Comparison of ENCODE assay signal across 24 cellular contexts in the genomic region with DNA sequence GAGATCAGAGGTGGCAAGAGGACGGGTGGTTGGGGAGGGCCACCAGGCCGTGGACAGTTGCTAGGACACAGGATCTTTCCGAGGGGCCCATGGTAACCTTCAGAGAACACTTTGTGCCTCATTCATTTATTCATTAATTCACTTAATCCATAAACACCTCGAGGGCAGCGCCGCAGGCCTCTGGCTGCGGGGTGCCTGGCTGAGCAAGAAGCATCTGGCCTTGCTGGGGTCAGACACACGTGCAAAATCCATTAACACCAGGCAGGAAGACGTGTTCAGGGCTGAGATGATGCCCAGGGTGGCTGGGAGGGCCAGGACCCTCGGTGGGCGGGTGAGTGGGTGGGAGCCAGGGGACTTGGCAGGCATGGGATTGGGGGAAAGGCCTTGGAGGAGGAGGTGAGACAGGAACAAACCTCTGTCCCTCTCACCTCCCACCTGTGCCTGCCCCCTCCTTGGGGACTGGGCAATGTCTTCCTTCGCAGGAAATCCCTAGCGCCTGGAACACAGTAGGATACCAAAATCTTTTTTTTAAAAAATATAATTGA. TPM values are rescaled to one million over a fixed set of nuclear protein-coding genes. Genes with fewer than 3 reads are reported as not detected.
DNase-seq lines count a peak whose midpoint lies in the region; ATAC-seq and TF ChIP-seq lines count a peak whose summit lies in the region.
"Had no signal": no experiment of that assay in that cellular context is flagged by ENCODE, and none has a peak within 500 bp of the region (broad histone marks: within the 10 kb centered on the region; RNA-seq: fewer than 3 reads in every experiment).

No MANE protein-coding gene starts in this region.

- H3F3A ChIP-seq in neural progenitor cell (ENCODE audit: low read depth) = peaks cover 33% of the 10 kb centered on the region

- H3K9me3 ChIP-seq in neural progenitor cell (ENCODE audit: low read depth) = peaks cover 3% of the 10 kb centered on the region
- H3K9me3 ChIP-seq in H9 (ENCODE audit: control insufficient read depth, low read depth, low read length) = no peaks in the 10 kb centered on the region
- H3K9me3 ChIP-seq: BE2C had no signal

- H2BK20ac ChIP-seq in H9 (ENCODE audit: low read depth, low read length, poor library complexity, severe bottlenecking) = no peak overlapping the region

- peak overlapping the region; percentile 94 for H3K27ac Mint-ChIP-seq in neural progenitor cell
- no peak overlapping the region for H3K27ac Mint-ChIP-seq in H9
- H3K27ac Mint-ChIP-seq: CD14-positive monocyte; CD4-positive, alpha-beta T cell; CD8-positive, alpha-beta memory T cell; HFFc6 had no signal

- H3K23ac ChIP-seq in H9 (ENCODE audit: insufficient read length, low read depth, low read length) = no peak overlapping the region

- ATAC-seq in HG03097 (IDR thresholded peaks at IDR 0.05; ENCODE audit: low FRiP score, unreplicated experiment) = no peak
- ATAC-seq: A549, GM12878, HCT116 had no signal

- H3K9ac ChIP-seq in neural progenitor cell = no peak overlapping the region
- no peak overlapping the region for H3K9ac ChIP-seq in H9 (ENCODE audit: extremely low read depth, insufficient read length, low read length)
- H3K9ac ChIP-seq: BLaER1 treated with 17β-estradiol and CSF1 and Interleukin-3, amounts not matched to agents 10 nM and 100 nM; GM23248 had no signal

- TF ChIP-seq CTCF in neural progenitor cell (IDR thresholded peaks at IDR 0.05) (no peak), H9 (conservative IDR thresholded peaks at IDR 0.05) (no peak)

- H2AK5ac ChIP-seq in H9 (ENCODE audit: insufficient read length, low read length) = no peak overlapping the region

- H4K91ac ChIP-seq in H9 (ENCODE audit: insufficient read length, low read depth, low read length) = no peak overlapping the region

- H2AFZ ChIP-seq in neural progenitor cell (replicated peaks) = no peak overlapping the region
- no peak overlapping the region for H2AFZ ChIP-seq in H9 (ENCODE audit: low read length)
- H2AFZ ChIP-seq: GM23248 had no signal

- H3K36me3 ChIP-seq in neural progenitor cell = no peaks in the 10 kb centered on the region
- H3K36me3 ChIP-seq: BE2C; BLaER1 treated with 17β-estradiol and CSF1 and Interleukin-3, amounts not matched to agents 10 nM and 100 nM had no signal

- no peak overlapping the region for H3K14ac ChIP-seq in H9 (ENCODE audit: insufficient read depth, low read length)

- no peak overlapping the region for H4K5ac ChIP-seq in H9 (ENCODE audit: insufficient read length, low read depth, low read length)

- H3K27me3 Mint-ChIP-seq in neural progenitor cell (ENCODE audit: insufficient read depth, low read depth) (peaks cover 17% of the 10 kb centered on the region), H9 (ENCODE audit: low read depth) (peaks cover 48% of the 10 kb centered on the region)

- WGBS in H9 (ENCODE audit: extremely low coverage, insufficient read length, low lambda C conversion rate) = no CpG with 5 or more reads among the region's 13 CpGs

- H4K20me1 ChIP-seq in neural progenitor cell (ENCODE audit: low read depth) (no peaks in the 10 kb centered on the region), H9 (ENCODE audit: control insufficient read depth, insufficient read depth, insufficient read length) (no peaks in the 10 kb centered on the region)

- peaks cover 60% of the 10 kb centered on the region for H3K4me1 ChIP-seq in neural progenitor cell
- H3K4me1 ChIP-seq in H9 (ENCODE audit: insufficient read depth, low read length) = no peaks in the 10 kb centered on the region
- H3K4me1 ChIP-seq: A549 had no signal

- H3K23me2 ChIP-seq in H9 (ENCODE audit: insufficient read length, low read depth, low read length, poor library complexity, severe bottlenecking) = no peaks in the 10 kb centered on the region

- peak overlapping the region; percentile 20 for H3K4me2 ChIP-seq in neural progenitor cell
- no peak overlapping the region for H3K4me2 ChIP-seq in H9 (ENCODE audit: insufficient read depth, insufficient read length, low read length)
- H3K4me2 ChIP-seq: A549 had no signal

- H4K8ac ChIP-seq in H9 (replicated peaks; ENCODE audit: insufficient read length, low read depth, low read length) = no peak overlapping the region

- H3K36me3 Mint-ChIP-seq in neural progenitor cell = no peaks in the 10 kb centered on the region
- H3K36me3 Mint-ChIP-seq in H9 (ENCODE audit: insufficient read depth in 1 of 3, low read depth in 3 of 3) = no peaks in the 10 kb centered on the region
- H3K36me3 Mint-ChIP-seq: CD14-positive monocyte; CD8-positive, alpha-beta memory T cell had no signal

- H3K79me2 ChIP-seq in neural progenitor cell (ENCODE audit: low read depth) = no peaks in the 10 kb centered on the region
- H3K79me2 ChIP-seq in H9 (ENCODE audit: insufficient read depth, low read length) = no peaks in the 10 kb centered on the region

- H3K4me3 ChIP-seq in neural progenitor cell = no peak overlapping the region
- H3K4me3 ChIP-seq: A549; BLaER1 treated with 17β-estradiol and CSF1 and Interleukin-3, amounts not matched to agents 10 nM and 100 nM; GM12878; GM23248 had no signal

- H3K79me1 ChIP-seq in H9 (ENCODE audit: insufficient read depth, low read depth, low read length, poor library complexity, severe bottlenecking) = no peaks in the 10 kb centered on the region

- H3K27me3 ChIP-seq in neural progenitor cell (no peaks in the 10 kb centered on the region), H9 (ENCODE audit: insufficient read depth, low read length) (no peaks in the 10 kb centered on the region)
- H3K27me3 ChIP-seq: BE2C had no signal

- H3T11ph ChIP-seq in H9 (ENCODE audit: low read length) = no peak overlapping the region

- H3K4me1 Mint-ChIP-seq in neural progenitor cell (peaks cover 68% of the 10 kb centered on the region), H9 (peaks cover 19 to 45% of the 10 kb centered on the region in 2 experiments)
- H3K4me1 Mint-ChIP-seq: CD8-positive, alpha-beta memory T cell had no signal

- H3K56ac ChIP-seq in H9 (ENCODE audit: insufficient read length, low read depth, low read length) = no peak overlapping the region

- no peak overlapping the region for H3K4me3 Mint-ChIP-seq in neural progenitor cell
- no peak overlapping the region for H3K4me3 Mint-ChIP-seq in H9
- H3K4me3 Mint-ChIP-seq: CD14-positive monocyte; CD4-positive, alpha-beta T cell; CD8-positive, alpha-beta memory T cell; HFFc6 had no signal

- no peak overlapping the region for H2BK12ac ChIP-seq in H9 (ENCODE audit: insufficient read length, low read depth, low read length)

- no peak overlapping the region for H3K4ac ChIP-seq in H9 (ENCODE audit: low read depth, low read length)

- H3K27ac ChIP-seq in neural progenitor cell (no peak overlapping the region), H9 (ENCODE audit: insufficient read length, low read depth, low read length) (no peak overlapping the region)
- H3K27ac ChIP-seq: A549; BLaER1 treated with 17β-estradiol and CSF1 and Interleukin-3, amounts not matched to agents 10 nM and 100 nM; GM23248 had no signal

- H3K9me3 Mint-ChIP-seq in neural progenitor cell (peaks cover 10% of the 10 kb centered on the region), H9 (no peaks in the 10 kb centered on the region; a peak in 1 of 5 replicates)
- H3K9me3 Mint-ChIP-seq: CD14-positive monocyte; CD4-positive, alpha-beta T cell; HFFc6 had no signal

- no peak overlapping the region for H2BK120ac ChIP-seq in H9 (ENCODE audit: low read depth, low read length, poor library complexity, severe bottlenecking)

- H2BK5ac ChIP-seq in H9 (ENCODE audit: insufficient read length, low read length) = no peak overlapping the region

- DNase-seq in NCI-H146 (lab: John Stamatoyannopoulos, UW) (peak; percentile 9), NCI-H146 treated with DMSO at 0.1 percent for 48 hours (lab: John Stamatoyannopoulos, UW; ENCODE audit: unreplicated experiment) (no peak), NCI-H69 (lab: John Stamatoyannopoulos, UW) (peak; percentile 23), neural progenitor cell (ENCODE audit: low spot score) (no peak), H9 (no peak), middle frontal gyrus (ENCODE audit: extremely low spot score, low spot score) (no peak)
- DNase-seq: 8988T; ACHN; AML-193; BE2C; CD4-positive, alpha-beta T cell; CD8-positive, alpha-beta memory T cell; DMS 273 treated with DMSO at 0.1 percent for 48 hours; EL; GDM1; GM23248; H7; HFFc6 had no signal

- no peak overlapping the region for H2BK15ac ChIP-seq in H9 (ENCODE audit: low read depth, low read length)

- no peak overlapping the region for H3K18ac ChIP-seq in H9 (ENCODE audit: insufficient read length, low read depth, low read length)

RNA-seq across cellular contexts. Expression of a gene that starts 6.6 kb away (rescaled TPM):
- 312 and 1,018 TPM in 2 replicates for total RNA-seq in neural progenitor cell (ENCODE audit: low replicate concordance)
- 2.8 and 3.2 TPM in 2 replicates for total RNA-seq in H9 (2021)
- total RNA-seq: CD4-positive, alpha-beta T cell; CD8-positive, alpha-beta memory T cell; GM23248; HFFc6 had no signal

Comparison
In these comparisons a context has a peak if more than half of its experiments do, and no peak if none do; other contexts are left out.
1. DNase-seq: peak in NCI-H146 (single experiment) and NCI-H69 (single experiment); none in NCI-H146 treated with DMSO at 0.1 percent for 48 hours (single experiment), neural progenitor cell (single experiment), H9 (single experiment) and middle frontal gyrus (single experiment).
2. RNA of a gene that starts 6.6 kb away (total RNA-seq): 312 to 1,018 TPM in neural progenitor cell; 2.8 to 3.2 TPM in H9; every median in the first group is over 10 times any median in the second.